In genomic region chr16:75262104-75262799, GRCh38 we compare ENCODE assay signal across 12 cellular contexts. TPM values are rescaled to one million over a fixed set of nuclear protein-coding genes. Genes with fewer than 3 reads are reported as not detected.
DNase-seq lines count a peak whose midpoint lies in the region; ATAC-seq and TF ChIP-seq lines count a peak whose summit lies in the region.
"Had no signal": no experiment of that assay in that cellular context is flagged by ENCODE, and none has a peak within 500 bp of the region (broad histone marks: within the 10 kb centered on the region; RNA-seq: fewer than 3 reads in every experiment).

No MANE protein-coding gene starts in this region.

- H3K27ac ChIP-seq in ACC112 (ENCODE audit: low read depth, low read length): no peak overlapping the region
- peak overlapping the region; percentile 91 for H3K27ac ChIP-seq in RWPE1
- peak overlapping the region in 10 of 12 donors; percentile 31 to 99 (median 96) for H3K27ac ChIP-seq in heart left ventricle
- H3K27ac ChIP-seq in osteoblast (ENCODE audit: low read depth, low read length): peak overlapping the region; percentile 1
- H3K27ac ChIP-seq: foreskin keratinocyte had no signal

- POLR2A ChIA-PET in RWPE1 (lab: Yijun Ruan, JAX; ENCODE audit: low non-redundant PET): no interaction called here

- peaks cover 51% of the 10 kb centered on the region for H3K4me1 ChIP-seq in ACC112 (ENCODE audit: control insufficient read depth, insufficient read depth, low read length, unreplicated experiment)
- H3K4me1 ChIP-seq in heart left ventricle: peaks cover 36 to 88% (median 69%) of the 10 kb centered on the region in 12 donors
- H3K4me1 ChIP-seq in osteoblast (ENCODE audit: insufficient read depth, low read length): peaks cover 41% of the 10 kb centered on the region

- CTCF ChIA-PET in RWPE1 (lab: Yijun Ruan, JAX): interaction anchor here (0.7 kb wide), 1 partner anchor 185 kb away, joined by 4 read pairs; no protein-coding TSS in a partner anchor

- no peak for TF ChIP-seq POLR2A in heart left ventricle (IDR thresholded peaks at IDR 0.05)

- no peak for TF ChIP-seq CTCF in RWPE1 (conservative IDR thresholded peaks at IDR 0.05; ENCODE audit: low read depth)
- TF ChIP-seq CTCF in heart left ventricle (IDR thresholded peaks at IDR 0.05): no peak
- no peak for TF ChIP-seq CTCF in osteoblast (IDR thresholded peaks at IDR 0.05; ENCODE audit: extremely low read depth, low read depth, low read length)

- H3K27me3 ChIP-seq in ACC112 (ENCODE audit: insufficient read depth, low read length) (no peaks in the 10 kb centered on the region), heart left ventricle (peaks cover 0 to 50% (median 0%) of the 10 kb centered on the region in 9 donors), osteoblast (ENCODE audit: insufficient read depth, low read length) (no peaks in the 10 kb centered on the region)
- H3K27me3 ChIP-seq: foreskin keratinocyte had no signal

- H2AFZ ChIP-seq in ACC112 (ENCODE audit: low read length, unreplicated experiment) (no peak overlapping the region), osteoblast (ENCODE audit: low read length) (no peak overlapping the region)

- peaks cover 73% of the 10 kb centered on the region for H4K20me1 ChIP-seq in osteoblast (ENCODE audit: insufficient read depth, low read length)

- peaks cover 83% of the 10 kb centered on the region for H3K79me2 ChIP-seq in ACC112 (ENCODE audit: control insufficient read depth, insufficient read depth, low read length, unreplicated experiment)
- H3K79me2 ChIP-seq in osteoblast (ENCODE audit: insufficient read depth, low read length): peaks cover 91% of the 10 kb centered on the region

- H3K36me3 ChIP-seq in ACC112 (ENCODE audit: insufficient read depth, low read length) (no peaks in the 10 kb centered on the region), heart left ventricle (peaks cover 0 to 5% (median 0%) of the 10 kb centered on the region in 9 donors), osteoblast (ENCODE audit: insufficient read depth, low read length) (peaks cover 8% of the 10 kb centered on the region)

- H3K4me3 ChIP-seq in ACC112 (ENCODE audit: low read depth, low read length): 0 out of 2 replicates have a peak overlapping the region, but pooled peaks have one; percentile 40
- H3K4me3 ChIP-seq in heart left ventricle: peak overlapping the region in 3 of 12 donors; percentile 4 to 10 (median 7)
- H3K4me3 ChIP-seq in osteoblast (ENCODE audit: insufficient read depth, low read length): no peak overlapping the region

- intact Hi-C loops in heart left ventricle (cut with DNase I): loop anchor here in 2 of 10 donors (5.0 kb wide), 1 partner anchor 45 kb away; no protein-coding TSS in a partner anchor

- H3K9me3 ChIP-seq in heart left ventricle: no peaks in the 10 kb centered on the region
- H3K9me3 ChIP-seq in osteoblast (ENCODE audit: low read depth, low read length): no peaks in the 10 kb centered on the region

- DNase-seq in RWPE1 (ENCODE audit: low spot score) (no peak), heart left ventricle (peak in 4 of 5 donors; percentile 35 to 70 (median 54)), osteoblast (ENCODE audit: insufficient read length, low spot score, missing footprints) (peak; percentile 83), NCI-H1048 (lab: John Stamatoyannopoulos, UW) (no peak)
- no peak for DNase-seq in stimulated activated naive CD8-positive, alpha-beta T cell treated with anti-CD3 and anti-CD28 coated beads, Interleukin-15, Interleukin-2, amounts not matched to agents 100 U/mL and 50 U/mL, for 24 hours
- DNase-seq in activated CD4-positive, alpha-beta T cell treated with anti-CD3 and anti-CD28 coated beads, Interleukin-2, amount 50 U/mL, for 1 hour: no peak
- DNase-seq: foreskin keratinocyte; naive thymus-derived CD4-positive, alpha-beta T cell; NCI-H1417; RPMI8226 had no signal

- no peak overlapping the region for H3K4me2 ChIP-seq in osteoblast (ENCODE audit: insufficient read depth, low read length)

- 44 to 64% (median 56%) methylated on average over 13 to 14 of the region's 14 CpGs for WGBS in heart left ventricle, 4 donors

- no peak for ATAC-seq in heart left ventricle
- no peak for ATAC-seq in stimulated activated naive CD8-positive, alpha-beta T cell treated with anti-CD3 and anti-CD28 coated beads, Interleukin-15, Interleukin-2, amounts not matched to agents 100 U/mL and 50 U/mL, for 24 hours
- no peak for ATAC-seq in GM21529 (IDR thresholded peaks at IDR 0.05; ENCODE audit: unreplicated experiment)
- ATAC-seq: foreskin keratinocyte; naive thymus-derived CD4-positive, alpha-beta T cell had no signal

RNA-seq across cellular contexts. Expression of gene BCAR1, which starts 10.8 kb away (rescaled TPM):
- total RNA-seq in heart left ventricle: 100 to 1,000 TPM in 1 of 9 donors, 10 to 100 TPM in 8; 51.4 to 129 (median 72.0) TPM
- polyA plus RNA-seq in heart left ventricle: 10 to 100 TPM; 54.2 to 89.2 TPM
- total RNA-seq in osteoblast: 66.9 and 75.3 TPM in 2 replicates
- total RNA-seq: naive thymus-derived CD4-positive, alpha-beta T cell had no signal
- polyA plus RNA-seq: naive thymus-derived CD4-positive, alpha-beta T cell had no signal

RNA-seq across cellular contexts. Expression of gene CTRB1, which starts 43.5 kb away (rescaled TPM):
- total RNA-seq in heart left ventricle: 1 to 10 TPM in 5 of 9 donors, not detected in 4; 2.0 to 3.7 (median 3.0) TPM
- under 1 TPM in 1 of 2 donors, not detected in 1; 0.64 TPM for polyA plus RNA-seq in heart left ventricle
- total RNA-seq in osteoblast: not detected in 2 replicates
- total RNA-seq: foreskin keratinocyte; naive thymus-derived CD4-positive, alpha-beta T cell had no signal
- polyA plus RNA-seq: foreskin keratinocyte; naive thymus-derived CD4-positive, alpha-beta T cell had no signal

RNA-seq across cellular contexts. Expression of gene CTRB2, which starts 55.3 kb away (rescaled TPM):
- total RNA-seq in heart left ventricle (1 to 10 TPM in 4 of 9 donors, under 1 TPM in 1, not detected in 4; 0.98 to 3.7 (median 2.8) TPM), osteoblast (not detected in 2 replicates)
- polyA plus RNA-seq in heart left ventricle: under 1 TPM in 1 of 2 donors, not detected in 1; 0.51 TPM
- total RNA-seq: foreskin keratinocyte; naive thymus-derived CD4-positive, alpha-beta T cell had no signal
- polyA plus RNA-seq: foreskin keratinocyte; naive thymus-derived CD4-positive, alpha-beta T cell had no signal

Comparison
In these comparisons a context has a peak if more than half of its experiments do, and no peak if none do; other contexts are left out.
1. DNase-seq: peak in heart left ventricle (4 of 5) and osteoblast (single experiment); none in RWPE1 (single experiment), stimulated activated naive CD8-positive, alpha-beta T cell treated with anti-CD3 and anti-CD28 coated beads, Interleukin-15, Interleukin-2, amounts not matched to agents 100 U/mL and 50 U/mL, for 24 hours (single experiment), activated CD4-positive, alpha-beta T cell treated with anti-CD3 and anti-CD28 coated beads, Interleukin-2, amount 50 U/mL, for 1 hour (single experiment) and NCI-H1048 (single experiment).